Comparison of ENCODE assay signal across 10 cellular contexts in genomic region chr1:150925080-150925479, GRCh38. TPM values are rescaled to one million over a fixed set of nuclear protein-coding genes. Genes with fewer than 3 reads are reported as not detected.
A peak's percentile ranks its signal among the peaks of the same experiment; 100 is the strongest.
DNase-seq lines count a peak whose midpoint lies in the region; ATAC-seq and TF ChIP-seq lines count a peak whose summit lies in the region.
"Had no signal": no experiment of that assay in that cellular context is flagged by ENCODE, and none has a peak within 500 bp of the region (broad histone marks: within the 10 kb centered on the region; RNA-seq: fewer than 3 reads in every experiment).

No MANE protein-coding gene starts in this region.

- H3K4me1 Mint-ChIP-seq in WTC11: peaks cover 13% of the 10 kb centered on the region
- peaks cover 29 to 37% of the 10 kb centered on the region in 2 donors for H3K4me1 Mint-ChIP-seq in immature natural killer cell
- peaks cover 44% of the 10 kb centered on the region for H3K4me1 Mint-ChIP-seq in stimulated activated naive CD8-positive, alpha-beta T cell treated with anti-CD3 and anti-CD28 coated beads, Interleukin-15, Interleukin-2, amounts not matched to agents 100 ng/mL and 50 ng/mL, for 24 hours (ENCODE audit: low read depth)

- 0 out of 2 replicates have a peak, but pooled peaks cover 3% of the 10 kb centered on the region for H3K9me3 Mint-ChIP-seq in WTC11
- no peaks in the 10 kb centered on the region for H3K9me3 Mint-ChIP-seq in immature natural killer cell
- no peaks in the 10 kb centered on the region for H3K9me3 Mint-ChIP-seq in stimulated activated naive CD8-positive, alpha-beta T cell treated with anti-CD3 and anti-CD28 coated beads, Interleukin-15, Interleukin-2, amounts not matched to agents 100 ng/mL and 50 ng/mL, for 24 hours

- DNase-seq in SIG-M5 treated with dmso at 0.1 percent for 504 hours (lab: John Stamatoyannopoulos, UW; ENCODE audit: unreplicated experiment): peak; percentile 24
- DNase-seq in SIG-M5 (lab: John Stamatoyannopoulos, UW): no peak
- peak; percentile 16 for DNase-seq in WTC11 (ENCODE audit: low spot score)
- no peak for DNase-seq in immature natural killer cell
- DNase-seq in T-helper 9 cell: no peak
- DNase-seq: ACHN had no signal

- H3K27me3 Mint-ChIP-seq in WTC11 (ENCODE audit: low read depth): no peaks in the 10 kb centered on the region; the same call in 1 of the 2 replicates
- H3K27me3 Mint-ChIP-seq in immature natural killer cell (ENCODE audit: low read depth in 3 of 3): peaks cover 9 to 10% (median 10%) of the 10 kb centered on the region in 3 donors
- H3K27me3 Mint-ChIP-seq in stimulated activated naive CD8-positive, alpha-beta T cell treated with anti-CD3 and anti-CD28 coated beads, Interleukin-15, Interleukin-2, amounts not matched to agents 100 ng/mL and 50 ng/mL, for 24 hours: no peaks in the 10 kb centered on the region

- peaks cover 26% of the 10 kb centered on the region for H3K36me3 Mint-ChIP-seq in WTC11
- peaks cover 13 to 17% (median 17%) of the 10 kb centered on the region in 3 donors for H3K36me3 Mint-ChIP-seq in immature natural killer cell
- peaks cover 28% of the 10 kb centered on the region for H3K36me3 Mint-ChIP-seq in stimulated activated naive CD8-positive, alpha-beta T cell treated with anti-CD3 and anti-CD28 coated beads, Interleukin-15, Interleukin-2, amounts not matched to agents 100 ng/mL and 50 ng/mL, for 24 hours (ENCODE audit: low read depth)

- H3K4me3 Mint-ChIP-seq in WTC11 (peak overlapping the region; percentile 92), immature natural killer cell (peak overlapping the region; percentile 95 to 99 (median 97))
- peak overlapping the region; percentile 96 for H3K4me3 Mint-ChIP-seq in stimulated activated naive CD8-positive, alpha-beta T cell treated with anti-CD3 and anti-CD28 coated beads, Interleukin-15, Interleukin-2, amounts not matched to agents 100 ng/mL and 50 ng/mL, for 24 hours

- TF ChIP-seq CTCF in WTC11 (IDR thresholded peaks at IDR 0.05): no peak

- POLR2A ChIA-PET in WTC11 (lab: Charles Lee): interaction anchor here (0.6 kb wide), 1 partner anchor 53 kb away, joined by 3 read pairs; no protein-coding TSS in a partner anchor

- no peak overlapping the region for H3K27ac Mint-ChIP-seq in WTC11
- H3K27ac Mint-ChIP-seq in immature natural killer cell: peak overlapping the region in 4 of 6 donors; percentile 23 to 99 (median 74)
- peak overlapping the region; percentile 95 for H3K27ac Mint-ChIP-seq in stimulated activated naive CD8-positive, alpha-beta T cell treated with anti-CD3 and anti-CD28 coated beads, Interleukin-15, Interleukin-2, amounts not matched to agents 100 ng/mL and 50 ng/mL, for 24 hours

- CTCF ChIA-PET in WTC11 (lab: Charles Lee): interaction anchor here (0.5 to 1.2 kb wide), 2 partner anchors 12 to 444 kb away, joined by 3 read pairs; no protein-coding TSS in a partner anchor

- ATAC-seq in WTC11 (no peak), GM21360 (IDR thresholded peaks at IDR 0.05; ENCODE audit: unreplicated experiment) (no peak), GM19452 (IDR thresholded peaks at IDR 0.05; ENCODE audit: unreplicated experiment) (no peak)

TF ChIP-seq in WTC11, 78 proteins besides CTCF, POLR2A, EP300 and RAD21:
- TF ChIP-seq PRRX2 (CRISPR knock-in tag; IDR thresholded peaks at IDR 0.05) (no peak), TEAD4 (CRISPR knock-in tag; IDR thresholded peaks at IDR 0.05) (no peak), KAT7 (CRISPR knock-in tag; IDR thresholded peaks at IDR 0.05; ENCODE audit: borderline replicate concordance) (no peak), ZNF423 (CRISPR knock-in tag; IDR thresholded peaks at IDR 0.05) (no peak), NR2C2 (CRISPR knock-in tag; IDR thresholded peaks at IDR 0.05) (no peak)
- TF ChIP-seq, protein P1, sequence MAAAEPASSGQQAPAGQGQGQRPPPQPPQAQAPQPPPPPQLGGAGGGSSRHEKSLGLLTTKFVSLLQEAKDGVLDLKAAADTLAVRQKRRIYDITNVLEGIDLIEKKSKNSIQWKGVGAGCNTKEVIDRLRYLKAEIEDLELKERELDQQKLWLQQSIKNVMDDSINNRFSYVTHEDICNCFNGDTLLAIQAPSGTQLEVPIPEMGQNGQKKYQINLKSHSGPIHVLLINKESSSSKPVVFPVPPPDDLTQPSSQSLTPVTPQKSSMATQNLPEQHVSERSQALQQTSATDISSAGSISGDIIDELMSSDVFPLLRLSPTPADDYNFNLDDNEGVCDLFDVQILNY (CRISPR knock-in tag; IDR thresholded peaks at IDR 0.05): no peak
- TF ChIP-seq, protein P2, sequence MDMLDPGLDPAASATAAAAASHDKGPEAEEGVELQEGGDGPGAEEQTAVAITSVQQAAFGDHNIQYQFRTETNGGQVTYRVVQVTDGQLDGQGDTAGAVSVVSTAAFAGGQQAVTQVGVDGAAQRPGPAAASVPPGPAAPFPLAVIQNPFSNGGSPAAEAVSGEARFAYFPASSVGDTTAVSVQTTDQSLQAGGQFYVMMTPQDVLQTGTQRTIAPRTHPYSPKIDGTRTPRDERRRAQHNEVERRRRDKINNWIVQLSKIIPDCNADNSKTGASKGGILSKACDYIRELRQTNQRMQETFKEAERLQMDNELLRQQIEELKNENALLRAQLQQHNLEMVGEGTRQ (CRISPR knock-in tag; IDR thresholded peaks at IDR 0.05): no peak

RNA-seq across cellular contexts. Expression of gene SETDB1, which starts 1.1 kb away (rescaled TPM):
- total RNA-seq in WTC11 (2021): 48.1 to 53.1 TPM (median 48.8 TPM) in 3 replicates
- polyA plus RNA-seq in immature natural killer cell: 10 to 100 TPM; 11.7 to 20.9 (median 15.3) TPM

RNA-seq across cellular contexts. Expression of gene CTXND2, which starts 38.1 kb away (rescaled TPM):
- total RNA-seq in WTC11 (2021): not detected in 3 replicates
- not detected for polyA plus RNA-seq in immature natural killer cell
- total RNA-seq: SK-MEL-5 had no signal

RNA-seq across cellular contexts. Expression of gene ARNT, which starts 48.7 kb away (rescaled TPM):
- 30.7 to 35.0 TPM (median 33.8 TPM) in 3 replicates for total RNA-seq in WTC11 (2021)
- 10 to 100 TPM; 14.5 to 28.7 (median 17.6) TPM for polyA plus RNA-seq in immature natural killer cell

RNA-seq across cellular contexts. Expression of gene CERS2, which starts 49.6 kb away (rescaled TPM):
- total RNA-seq in WTC11 (2021): 182 to 203 TPM (median 200 TPM) in 3 replicates
- 100 to 1,000 TPM; 138 to 200 (median 168) TPM for polyA plus RNA-seq in immature natural killer cell

RNA-seq across cellular contexts. Expression of gene ANXA9, which starts 57.0 kb away (rescaled TPM):
- total RNA-seq in WTC11 (2021): 1.5 to 1.6 TPM (median 1.6 TPM) in 3 replicates
- not detected for polyA plus RNA-seq in immature natural killer cell

Comparison
In these comparisons a context has a peak if more than half of its experiments do, and no peak if none do; other contexts are left out.
1. DNase-seq: peak in SIG-M5 treated with dmso at 0.1 percent for 504 hours (single experiment) and WTC11 (single experiment); none in SIG-M5 (single experiment), immature natural killer cell (0 of 3) and T-helper 9 cell (single experiment).
2. Peak in every context shown above with its lines, with median percentiles within 50 percentile points of each other: H3K4me3 Mint-ChIP-seq.